In the genomic region with DNA sequence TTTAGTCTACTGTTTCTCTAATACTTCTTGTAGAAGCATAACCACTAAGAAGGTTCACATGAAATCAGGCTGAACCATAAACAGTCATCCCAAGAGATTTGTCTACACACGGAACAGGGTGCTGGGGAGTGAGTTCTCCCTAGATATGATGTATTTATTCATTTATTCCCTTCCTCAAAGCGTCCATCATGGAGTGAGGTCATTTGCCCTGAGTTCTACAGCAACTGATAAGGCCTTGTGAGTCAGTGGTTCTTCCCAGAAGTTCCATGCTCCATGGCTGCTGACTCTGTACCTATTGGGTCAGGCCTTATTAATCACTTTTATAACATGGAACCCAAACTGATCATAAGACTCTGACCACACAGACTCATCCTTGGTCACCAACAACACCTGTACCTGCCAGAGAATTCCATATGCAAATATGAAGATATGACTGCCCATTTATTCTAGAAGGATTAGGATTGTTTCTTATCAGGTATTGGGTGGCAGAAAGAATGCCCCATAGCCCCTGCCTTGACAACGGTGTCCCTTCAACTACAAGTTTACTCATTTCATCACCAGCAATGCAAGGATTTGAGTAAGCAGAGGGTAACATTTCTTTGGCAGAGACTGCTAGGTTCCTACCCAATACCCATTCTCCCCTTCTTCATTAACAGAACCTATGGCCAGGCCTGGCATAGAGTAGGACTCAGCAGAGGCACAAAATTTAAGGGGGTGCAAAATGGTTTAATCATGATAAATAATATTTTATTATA, we compare ENCODE assay signal across 9 cellular contexts.
DNase-seq lines count a peak whose midpoint lies in the region; ATAC-seq, FAIRE-seq and TF ChIP-seq lines count a peak whose summit lies in the region.
"Had no signal": no experiment of that assay in that cellular context is flagged by ENCODE, and none has a peak within 500 bp of the region (broad histone marks: within the 10 kb centered on the region; RNA-seq: fewer than 3 reads in every experiment).

No MANE protein-coding gene starts in this region.

- in situ Hi-C loops in astrocyte of the spinal cord (cut with HindIII; ENCODE audit: low sequenced_read_pairs) (loop anchor here (25.0 kb wide), 1 partner anchor 432 kb away; no protein-coding TSS in a partner anchor), KBM-7 (cut with MboI; ENCODE audit: low pct_unique_long_range_greater_than_20kb, low sequenced_read_pairs) (loop anchor here (25.0 kb wide), 1 partner anchor 357 kb away; no protein-coding TSS in a partner anchor)

- no peak for TF ChIP-seq CTCF in A549 (IDR thresholded peaks at IDR 0.05)
- no peak for TF ChIP-seq CTCF in astrocyte of the spinal cord (IDR thresholded peaks at IDR 0.05; ENCODE audit: low read depth, low read length)

- DNase-seq in A549 (ENCODE audit: low read depth in 1 of 2, low spot score in 1 of 2), result peak; percentile 33 to 75
- peak; percentile 81 for DNase-seq in astrocyte of the spinal cord (ENCODE audit: low read depth, low spot score)
- DNase-seq in kidney glomerular epithelial cell (lab: John Stamatoyannopoulos, UW), result peak; percentile 94
- DNase-seq in NCI-H748 treated with DMSO at 0.1 percent for 48 hours (lab: John Stamatoyannopoulos, UW), result no peak
- no peak for DNase-seq in stimulated activated CD4-positive, alpha-beta T cell treated with anti-CD3 and anti-CD28 coated beads, Interleukin-1b, Interleukin-23, amount 100 ng/mL, for 48 hours
- DNase-seq in KBM-7, result no peak
- no peak for DNase-seq in occipital lobe (lab: John Stamatoyannopoulos, UW)
- DNase-seq: stimulated activated CD4-positive, alpha-beta T cell treated with anti-CD3 and anti-CD28 coated beads, Interleukin-4, amount 100 ng/mL, for 4 hours had no signal

- 23% methylated on average over 3 of the region's 3 CpGs for WGBS in A549 (ENCODE audit: missing lambda C conversion rate)

- TF ChIP-seq RAD21 in A549 (conservative IDR thresholded peaks at IDR 0.05 in 1 of 2, IDR thresholded peaks at IDR 0.05 in 1 of 2), result no peak

- ATAC-seq in A549 (peak; percentile 66 to 67), HG02870 (IDR thresholded peaks at IDR 0.05; ENCODE audit: unreplicated experiment) (peak; percentile 43)

- FAIRE-seq in A549 (lab: Jason Lieb, UNC), result peak; percentile 7

- peak overlapping the region; percentile 86 to 90 for H3K27ac ChIP-seq in A549

- TF ChIP-seq EP300 in A549 (IDR thresholded peaks at IDR 0.05), result peak; percentile 15 to 27; a peak in 2 of 5 replicates

- POLR2A ChIA-PET in A549 (lab: Yijun Ruan, JAX), result interaction anchor here (1.3 kb wide), 1 partner anchor 455 kb away, joined by 4 read pairs; a partner anchor contains a TSS

- TF ChIP-seq POLR2A in A549 (IDR thresholded peaks at IDR 0.05; ENCODE audit: low read length), result no peak

- no peak overlapping the region for H3K4me3 ChIP-seq in A549
- no peak overlapping the region for H3K4me3 ChIP-seq in astrocyte of the spinal cord (ENCODE audit: low read depth, low read length)

- peaks cover 68% of the 10 kb centered on the region for H3K4me1 ChIP-seq in A549

- H3K4me2 ChIP-seq in A549, result peak overlapping the region; percentile 73

- CTCF ChIA-PET in A549 (lab: Yijun Ruan, JAX), result no interaction called here

- H3K9me3 ChIP-seq in A549, result no peaks in the 10 kb centered on the region

TF ChIP-seq in A549, 52 proteins besides CTCF, POLR2A, EP300 and RAD21:
- TF ChIP-seq JUNB (IDR thresholded peaks at IDR 0.05) (peak; percentile 56; the same call in 1 of the 2 replicates), FOSL2 (IDR thresholded peaks at IDR 0.05) (0 out of 2 replicates have a peak, but pooled peaks have one; percentile 61), FOSL2 (CRISPR knock-in tag; IDR thresholded peaks at IDR 0.05) (peak; percentile 71)
- TF ChIP-seq, protein P1, sequence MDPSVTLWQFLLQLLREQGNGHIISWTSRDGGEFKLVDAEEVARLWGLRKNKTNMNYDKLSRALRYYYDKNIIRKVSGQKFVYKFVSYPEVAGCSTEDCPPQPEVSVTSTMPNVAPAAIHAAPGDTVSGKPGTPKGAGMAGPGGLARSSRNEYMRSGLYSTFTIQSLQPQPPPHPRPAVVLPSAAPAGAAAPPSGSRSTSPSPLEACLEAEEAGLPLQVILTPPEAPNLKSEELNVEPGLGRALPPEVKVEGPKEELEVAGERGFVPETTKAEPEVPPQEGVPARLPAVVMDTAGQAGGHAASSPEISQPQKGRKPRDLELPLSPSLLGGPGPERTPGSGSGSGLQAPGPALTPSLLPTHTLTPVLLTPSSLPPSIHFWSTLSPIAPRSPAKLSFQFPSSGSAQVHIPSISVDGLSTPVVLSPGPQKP (IDR thresholded peaks at IDR 0.05; ENCODE audit: low read depth, low read length), result no peak
- TF ChIP-seq, protein P2, sequence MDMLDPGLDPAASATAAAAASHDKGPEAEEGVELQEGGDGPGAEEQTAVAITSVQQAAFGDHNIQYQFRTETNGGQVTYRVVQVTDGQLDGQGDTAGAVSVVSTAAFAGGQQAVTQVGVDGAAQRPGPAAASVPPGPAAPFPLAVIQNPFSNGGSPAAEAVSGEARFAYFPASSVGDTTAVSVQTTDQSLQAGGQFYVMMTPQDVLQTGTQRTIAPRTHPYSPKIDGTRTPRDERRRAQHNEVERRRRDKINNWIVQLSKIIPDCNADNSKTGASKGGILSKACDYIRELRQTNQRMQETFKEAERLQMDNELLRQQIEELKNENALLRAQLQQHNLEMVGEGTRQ (IDR thresholded peaks at IDR 0.05), result no peak

Comparison
In these comparisons a context has a peak if more than half of its experiments do, and no peak if none do; other contexts are left out.
1. DNase-seq: peak in A549 (2 of 2), astrocyte of the spinal cord (single experiment) and kidney glomerular epithelial cell (single experiment); none in NCI-H748 treated with DMSO at 0.1 percent for 48 hours (single experiment), stimulated activated CD4-positive, alpha-beta T cell treated with anti-CD3 and anti-CD28 coated beads, Interleukin-1b, Interleukin-23, amount 100 ng/mL, for 48 hours (single experiment), KBM-7 (single experiment) and occipital lobe (single experiment).